In the genomic region with DNA sequence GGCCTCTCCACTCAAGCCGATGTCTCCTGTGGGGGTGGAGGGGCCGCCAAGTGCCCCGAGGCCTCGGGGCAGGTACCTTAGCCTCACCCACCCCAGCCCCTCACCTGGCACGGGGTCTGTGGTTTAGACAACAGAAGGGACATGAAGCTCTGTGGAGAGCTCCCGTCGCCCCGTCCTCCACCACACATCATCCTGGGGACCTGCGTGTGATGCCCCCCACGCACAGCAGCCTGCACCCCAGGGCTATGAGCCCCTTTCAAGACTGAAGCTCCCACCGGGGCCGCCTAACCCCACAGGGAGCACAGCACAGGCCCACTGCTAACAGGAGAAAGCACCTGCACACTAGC, we compare ENCODE assay signal across 19 cellular contexts. TPM values are rescaled to one million over a fixed set of nuclear protein-coding genes. Genes with fewer than 3 reads are reported as not detected.
DNase-seq lines count a peak whose midpoint lies in the region; ATAC-seq and TF ChIP-seq lines count a peak whose summit lies in the region.
"Had no signal": no experiment of that assay in that cellular context is flagged by ENCODE, and none has a peak within 500 bp of the region (broad histone marks: within the 10 kb centered on the region; RNA-seq: fewer than 3 reads in every experiment).

No MANE protein-coding gene starts in this region.

- H3K4me3 ChIP-seq in lower lobe of right lung: no peak overlapping the region
- H3K4me3 ChIP-seq: BLaER1, GM23338 had no signal

- H3K27ac ChIP-seq in angular gyrus (ENCODE audit: low read depth, low read length) (peak overlapping the region; percentile 78), cingulate gyrus (ENCODE audit: low read depth, low read length) (peak overlapping the region; percentile 75), layer of hippocampus (ENCODE audit: low read depth, low read length) (peak overlapping the region; percentile 18), temporal lobe (ENCODE audit: low read depth, low read length) (peak overlapping the region; percentile 85), lower lobe of right lung (no peak overlapping the region)
- H3K27ac ChIP-seq: BLaER1 had no signal

- no peaks in the 10 kb centered on the region for H3K4me1 ChIP-seq in lower lobe of right lung
- H3K4me1 ChIP-seq: Caco-2 had no signal

- ATAC-seq in lower lobe of right lung: no peak
- ATAC-seq: CD8-positive, alpha-beta T cell; GM23338; HCT116 had no signal

- no peak for TF ChIP-seq CTCF in lower lobe of right lung (IDR thresholded peaks at IDR 0.05)

- DNase-seq in lower lobe of right lung (no peak), GF-D8 (lab: John Stamatoyannopoulos, UW) (no peak)
- no peak for DNase-seq in activated CD4-positive, alpha-beta T cell treated with anti-CD3 and anti-CD28 coated beads for 48 hours
- DNase-seq in stimulated activated CD4-positive, alpha-beta T cell treated with anti-CD3 and anti-CD28 coated beads, Interleukin-1b, Interleukin-23, amount 100 ng/mL, for 48 hours: no peak
- DNase-seq: Caco-2; CD4-positive, CD25-positive, alpha-beta regulatory T cell; CD8-positive, alpha-beta T cell; DMS153; DND-41; GDM1; H9; HFFc6 had no signal

- no peaks in the 10 kb centered on the region for H3K9me3 ChIP-seq in lower lobe of right lung
- H3K9me3 ChIP-seq: BLaER1, Caco-2 had no signal

- intact Hi-C loops in lower lobe of right lung (cut with DNase I): no loop called here

- H3K27me3 ChIP-seq in layer of hippocampus (ENCODE audit: control insufficient read depth, insufficient read depth, low read length) (peaks cover 32% of the 10 kb centered on the region), lower lobe of right lung (ENCODE audit: low read depth) (peaks cover 38% of the 10 kb centered on the region)

- no peaks in the 10 kb centered on the region for H3K36me3 ChIP-seq in lower lobe of right lung
- H3K36me3 ChIP-seq: BLaER1 had no signal

RNA-seq across cellular contexts. Expression of gene KCNQ2, which starts 8.2 kb away (rescaled TPM):
- total RNA-seq in temporal lobe (136 TPM), lower lobe of right lung (not detected)
- total RNA-seq: CD8-positive, alpha-beta T cell; HFFc6 had no signal

RNA-seq across cellular contexts. Expression of gene EEF1A2, which starts 34.6 kb away (rescaled TPM):
- 209 TPM for total RNA-seq in temporal lobe
- total RNA-seq in lower lobe of right lung: 0.77 TPM

RNA-seq across cellular contexts. Expression of gene PPDPF, which starts 56.3 kb away (rescaled TPM):
- total RNA-seq in temporal lobe (24.1 TPM), lower lobe of right lung (305 TPM)

Comparison
In these comparisons a context has a peak if more than half of its experiments do, and no peak if none do; other contexts are left out.
1. RNA of gene KCNQ2, which starts 8.2 kb away (total RNA-seq): 136 TPM in temporal lobe (single experiment); not detected in lower lobe of right lung (single experiment); every median in the first group is over 10 times any median in the second.
2. RNA of gene EEF1A2, which starts 34.6 kb away (total RNA-seq): 209 TPM in temporal lobe (single experiment); 0.77 TPM in lower lobe of right lung (single experiment); every median in the first group is over 100 times any median in the second.
3. RNA of gene PPDPF, which starts 56.3 kb away (total RNA-seq): 305 TPM in lower lobe of right lung (single experiment); 24.1 TPM in temporal lobe (single experiment); every median in the first group is over 10 times any median in the second.